ENCODE assay signal across 18 cellular contexts in genomic region chr12:105467710-105468366, GRCh38.
DNase-seq lines count a peak whose midpoint lies in the region; ATAC-seq and TF ChIP-seq lines count a peak whose summit lies in the region.
"Had no signal": no experiment of that assay in that cellular context is flagged by ENCODE, and none has a peak within 500 bp of the region (broad histone marks: within the 10 kb centered on the region; RNA-seq: fewer than 3 reads in every experiment).

No MANE protein-coding gene starts in this region.

- H3K27ac ChIP-seq in esophagus squamous epithelium, result peak overlapping the region in 3 of 4 donors; percentile 10 to 50 (median 15)
- peak overlapping the region; percentile 58 to 78 for H3K27ac ChIP-seq in lung (ENCODE audit: low read depth in 1 of 2, low read length in 1 of 2)
- H3K27ac ChIP-seq in upper lobe of left lung, result peak overlapping the region; percentile 53 to 83 (median 70)
- H3K27ac ChIP-seq: VCaP had no signal

- peaks cover 0 to 36% (median 0%) of the 10 kb centered on the region in 4 donors for H3K27me3 ChIP-seq in esophagus squamous epithelium
- no peaks in the 10 kb centered on the region for H3K27me3 ChIP-seq in lung (ENCODE audit: control insufficient read depth, insufficient read depth)
- H3K27me3 ChIP-seq in upper lobe of left lung, result no peaks in the 10 kb centered on the region
- H3K27me3 ChIP-seq: MG63 had no signal

- intact Hi-C loops in esophagus squamous epithelium (cut with DNase I), result no loop called here

- WGBS in esophagus squamous epithelium, 2 donors, result 79 to 82% methylated on average over 4 of the region's 4 CpGs
- WGBS in lung, 2 donors, result 63 to 65% methylated on average over 4 of the region's 4 CpGs
- 65 to 67% methylated on average over 4 of the region's 4 CpGs for WGBS in upper lobe of left lung, 2 donors

- H3K36me3 Mint-ChIP-seq in T-helper 17 cell (ENCODE audit: low read depth), result peaks cover 2% of the 10 kb centered on the region
- no peaks in the 10 kb centered on the region for H3K36me3 Mint-ChIP-seq in T-helper 2 cell treated with Interferon-gamma antibody and Interleukin-4, amounts not matched to agents 5 μg/mL and 100 μg/mL, for 36 hours (ENCODE audit: low read depth)
- H3K36me3 Mint-ChIP-seq: CD8-positive, alpha-beta T cell had no signal

- no peak for ATAC-seq in T-helper 17 cell
- no peak for ATAC-seq in lung (ENCODE audit: insufficient read depth, low FRiP score)
- ATAC-seq in upper lobe of left lung (ENCODE audit: low FRiP score in 2 of 2), result no peak
- ATAC-seq in activated CD4-positive, CD25-positive, alpha-beta regulatory T cell treated with anti-CD3 and anti-CD28 coated beads, Interleukin-2, amount 50 U/mL, for 24 hours, result no peak
- ATAC-seq: CD8-positive, alpha-beta T cell had no signal

- no peak overlapping the region for H3K4me3 ChIP-seq in esophagus squamous epithelium
- no peak overlapping the region for H3K4me3 ChIP-seq in lung
- H3K4me3 ChIP-seq in upper lobe of left lung, result no peak overlapping the region
- H3K4me3 ChIP-seq: MG63 had no signal

- TF ChIP-seq CTCF in esophagus squamous epithelium (IDR thresholded peaks at IDR 0.05) (no peak), lung (IDR thresholded peaks at IDR 0.05; ENCODE audit: control extremely low read depth, extremely low read depth) (no peak), upper lobe of left lung (IDR thresholded peaks at IDR 0.05) (no peak)

- H3K9me3 ChIP-seq in T-helper 17 cell (ENCODE audit: control insufficient read depth, low read length, poor library complexity, severe bottlenecking), result no peaks in the 10 kb centered on the region
- H3K9me3 ChIP-seq in esophagus squamous epithelium, result no peaks in the 10 kb centered on the region
- H3K9me3 ChIP-seq in lung (ENCODE audit: control insufficient read depth in 2 of 2, insufficient read depth in 1 of 2, low read length in 1 of 2), result no peaks in the 10 kb centered on the region
- H3K9me3 ChIP-seq in upper lobe of left lung, result no peaks in the 10 kb centered on the region
- H3K9me3 ChIP-seq: MG63 had no signal

- no peak overlapping the region for H3K27ac Mint-ChIP-seq in T-helper 17 cell
- H3K27ac Mint-ChIP-seq in T-helper 2 cell treated with Interferon-gamma antibody and Interleukin-4, amounts not matched to agents 5 μg/mL and 100 μg/mL, for 36 hours, result no peak overlapping the region
- H3K27ac Mint-ChIP-seq: CD8-positive, alpha-beta T cell had no signal

- H3K4me1 Mint-ChIP-seq in T-helper 17 cell, result no peaks in the 10 kb centered on the region
- no peaks in the 10 kb centered on the region for H3K4me1 Mint-ChIP-seq in T-helper 2 cell treated with Interferon-gamma antibody and Interleukin-4, amounts not matched to agents 5 μg/mL and 100 μg/mL, for 36 hours (ENCODE audit: low read depth)

- H3K9me3 Mint-ChIP-seq in T-helper 2 cell treated with Interferon-gamma antibody and Interleukin-4, amounts not matched to agents 5 μg/mL and 100 μg/mL, for 36 hours, result no peaks in the 10 kb centered on the region
- H3K9me3 Mint-ChIP-seq: CD8-positive, alpha-beta T cell had no signal

- H3K36me3 ChIP-seq in esophagus squamous epithelium (no peaks in the 10 kb centered on the region), lung (ENCODE audit: control insufficient read depth in 2 of 2, insufficient read depth in 2 of 2, low read length in 2 of 2) (no peaks in the 10 kb centered on the region), upper lobe of left lung (no peaks in the 10 kb centered on the region)
- H3K36me3 ChIP-seq: MG63 had no signal

- H3K27me3 Mint-ChIP-seq in T-helper 17 cell, result peaks cover 32% of the 10 kb centered on the region
- peaks cover 14% of the 10 kb centered on the region for H3K27me3 Mint-ChIP-seq in T-helper 2 cell treated with Interferon-gamma antibody and Interleukin-4, amounts not matched to agents 5 μg/mL and 100 μg/mL, for 36 hours (ENCODE audit: low read depth)

- TF ChIP-seq POLR2A in esophagus squamous epithelium (IDR thresholded peaks at IDR 0.05) (no peak), upper lobe of left lung (IDR thresholded peaks at IDR 0.05) (no peak)

- DNase-seq in T-helper 17 cell (no peak), esophagus squamous epithelium (lab: John Stamatoyannopoulos, UW) (no peak), lung (ENCODE audit: low spot score) (no peak), upper lobe of left lung (no peak), NCI-H1694 treated with DMSO at 0.1 percent for 48 hours (lab: John Stamatoyannopoulos, UW) (no peak)
- no peak for DNase-seq in T-helper 2 cell treated with Interferon-gamma antibody and Interleukin-4, amounts not matched to agents 5 μg/mL and 100 μg/mL, for 36 hours (ENCODE audit: low spot score)
- DNase-seq: activated CD4-positive, alpha-beta T cell treated with anti-CD3 and anti-CD28 coated beads, Interleukin-2, amount 50 U/mL, for 4 hours; activated CD8-positive, alpha-beta memory T cell treated with anti-CD3 and anti-CD28 coated beads, Interleukin-2, amount 50 U/mL, for 48 hours; activated effector memory CD4-positive, alpha-beta T cell treated with anti-CD3 and anti-CD28 coated beads, Interleukin-2, amount 50 U/mL, for 16 hours; CD8-positive, alpha-beta T cell; erythroblast; MG63; NCI-H1436; NCI-H69; nucleus accumbens; SIG-M5 had no signal

- H3K4me1 ChIP-seq in esophagus squamous epithelium, result no peaks in the 10 kb centered on the region
- H3K4me1 ChIP-seq in lung (ENCODE audit: control insufficient read depth in 2 of 2, insufficient read depth in 2 of 2, low read length in 2 of 2), result peaks cover 0 to 5% of the 10 kb centered on the region in 2 donors
- peaks cover 13 to 20% (median 15%) of the 10 kb centered on the region in 4 donors for H3K4me1 ChIP-seq in upper lobe of left lung

- TF ChIP-seq EP300 in upper lobe of left lung (IDR thresholded peaks at IDR 0.05), result no peak

- H3K4me3 Mint-ChIP-seq in T-helper 17 cell, result peak overlapping the region; percentile 1
- H3K4me3 Mint-ChIP-seq in T-helper 2 cell treated with Interferon-gamma antibody and Interleukin-4, amounts not matched to agents 5 μg/mL and 100 μg/mL, for 36 hours, result no peak overlapping the region
- H3K4me3 Mint-ChIP-seq: CD8-positive, alpha-beta T cell had no signal

Comparison
In these comparisons a context has a peak if more than half of its experiments do, and no peak if none do; other contexts are left out.
1. H3K27ac ChIP-seq: peak in every context shown above with its lines; median percentile 70 in upper lobe of left lung; 68 in lung; 15 in esophagus squamous epithelium.